16 cellular contexts compared by ENCODE assay signal in genomic region chr7:117165656-117166055, GRCh38.
DNase-seq lines count a peak whose midpoint lies in the region; ATAC-seq, FAIRE-seq and TF ChIP-seq lines count a peak whose summit lies in the region.
"Had no signal": no experiment of that assay in that cellular context is flagged by ENCODE, and none has a peak within 500 bp of the region (broad histone marks: within the 10 kb centered on the region; RNA-seq: fewer than 3 reads in every experiment).

No MANE protein-coding gene starts in this region.

- no peaks in the 10 kb centered on the region for H3K9me3 ChIP-seq in cardiac muscle cell (ENCODE audit: low read depth)
- no peaks in the 10 kb centered on the region for H3K9me3 ChIP-seq in upper lobe of left lung

- H3K4me3 ChIP-seq in cardiac muscle cell (no peak overlapping the region), upper lobe of left lung (no peak overlapping the region)

- TF ChIP-seq POLR2A in upper lobe of left lung (IDR thresholded peaks at IDR 0.05), result no peak

- peak overlapping the region; percentile 57 for H3K27ac ChIP-seq in cardiac muscle cell
- no peak overlapping the region for H3K27ac ChIP-seq in upper lobe of left lung

- no peak for FAIRE-seq in RCC 7860 (lab: Jason Lieb, UNC)
- FAIRE-seq: GM19239 had no signal

- no peak for TF ChIP-seq EP300 in upper lobe of left lung (IDR thresholded peaks at IDR 0.05)

- WGBS in upper lobe of left lung, 2 donors, result 51 to 58% methylated on average over 4 of the region's 4 CpGs

- ATAC-seq in HG03469 (IDR thresholded peaks at IDR 0.05; ENCODE audit: unreplicated experiment), result peak; percentile 74
- ATAC-seq in upper lobe of left lung (ENCODE audit: low FRiP score in 2 of 2), result peak; percentile 79
- ATAC-seq in HG02885 (IDR thresholded peaks at IDR 0.05; ENCODE audit: poor library complexity, unreplicated experiment), result no peak
- ATAC-seq: activated CD4-positive, CD25-positive, alpha-beta regulatory T cell treated with anti-CD3 and anti-CD28 coated beads, Interleukin-2, amount 50 U/mL, for 24 hours had no signal

- H3K36me3 ChIP-seq in cardiac muscle cell (no peaks in the 10 kb centered on the region), upper lobe of left lung (no peaks in the 10 kb centered on the region)

- no peaks in the 10 kb centered on the region for H3K27me3 ChIP-seq in cardiac muscle cell
- no peaks in the 10 kb centered on the region for H3K27me3 ChIP-seq in upper lobe of left lung

- TF ChIP-seq CTCF in cardiac muscle cell (IDR thresholded peaks at IDR 0.05; ENCODE audit: low read depth, low read length) (no peak), upper lobe of left lung (IDR thresholded peaks at IDR 0.05) (no peak)

- DNase-seq in SIG-M5 treated with dmso at 0.1 percent for 504 hours (lab: John Stamatoyannopoulos, UW; ENCODE audit: unreplicated experiment), result peak; percentile 8
- no peak for DNase-seq in SIG-M5 (lab: John Stamatoyannopoulos, UW)
- no peak for DNase-seq in cardiac muscle cell (ENCODE audit: low read depth in 1 of 2, low spot score in 1 of 2)
- DNase-seq in upper lobe of left lung, result peak in 1 of 2 donors; percentile 73
- DNase-seq in RCC 7860 (ENCODE audit: low spot score), result no peak
- DNase-seq in NOMO-1 treated with dmso at 0.1 percent for 144 hours (lab: John Stamatoyannopoulos, UW; ENCODE audit: unreplicated experiment), result no peak
- DNase-seq: CD4-positive, CD25-positive, alpha-beta regulatory T cell; naive B cell; NCI-H1930; NCI-H82; retina; T-helper 2 cell had no signal

- peaks cover 26% of the 10 kb centered on the region for H3K4me1 ChIP-seq in cardiac muscle cell (ENCODE audit: low read depth)
- no peaks in the 10 kb centered on the region for H3K4me1 ChIP-seq in upper lobe of left lung
